Comparison of ENCODE assay signal across 19 cellular contexts in the genomic region with DNA sequence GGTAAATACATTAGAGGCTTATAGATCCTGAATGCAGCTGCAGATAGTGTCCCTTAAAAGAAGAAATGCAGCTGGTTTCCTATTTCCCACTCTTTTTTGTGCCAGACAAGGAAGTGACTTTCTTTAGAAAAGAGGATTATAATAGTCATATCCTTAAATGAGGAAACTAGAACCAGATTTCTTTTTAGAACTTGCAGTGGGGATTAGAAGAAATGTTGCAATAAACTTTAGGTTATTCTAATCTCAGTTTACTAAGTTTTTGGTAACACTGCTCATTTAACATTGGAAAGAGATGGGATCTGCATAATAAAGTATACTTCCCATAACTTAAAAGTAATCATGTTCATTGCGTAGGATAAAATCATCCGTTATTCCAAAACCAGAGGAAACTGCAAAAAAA.
"Had no signal": no experiment of that assay in that cellular context is flagged by ENCODE, and none has a peak within 500 bp of the region (broad histone marks: within the 10 kb centered on the region; RNA-seq: fewer than 3 reads in every experiment).

No MANE protein-coding gene starts in this region.

- DNase-seq: activated CD4-positive, alpha-beta memory T cell treated with anti-CD3 and anti-CD28 coated beads for 36 hours; activated CD4-positive, alpha-beta T cell treated with anti-CD3 and anti-CD28 coated beads, Interleukin-2, amount 10 ng/mL, durations not matched to agents 7 days and 5 days; activated CD4-positive, CD25-positive, alpha-beta regulatory T cell; activated CD8-positive, alpha-beta memory T cell treated with anti-CD3 and anti-CD28 coated beads for 24 hours; activated effector memory CD4-positive, alpha-beta T cell treated with anti-CD3 and anti-CD28 coated beads, Interleukin-2, amount 50 U/mL, for 16 hours; activated naive CD4-positive, alpha-beta T cell treated with Interleukin-2 at 50 U/mL for 16 hours; activated naive CD8-positive, alpha-beta T cell treated with anti-CD3 and anti-CD28 coated beads, Interleukin-2, amount 50 U/mL, for 24 hours; activated T-cell treated with anti-CD3 and anti-CD28 coated beads, Interleukin-2, amount 50 U/mL, for 4 hours; amygdala; brain microvascular endothelial cell; IMR-90; KBM-7; NCI-H1436 treated with DMSO at 0.1 percent for 48 hours; NCI-H526; SIG-M5; T-helper 2 cell; T1000 had no signal

- H3K4me3 Mint-ChIP-seq: activated CD4-positive, alpha-beta memory T cell treated with anti-CD3 and anti-CD28 coated beads for 36 hours; activated CD4-positive, alpha-beta T cell treated with anti-CD3 and anti-CD28 coated beads, Interleukin-2, amount 10 ng/mL, durations not matched to agents 7 days and 5 days; activated naive CD8-positive, alpha-beta T cell treated with anti-CD3 and anti-CD28 coated beads, Interleukin-2, amount 50 U/mL, for 24 hours; activated T-cell treated with anti-CD3 and anti-CD28 coated beads, Interleukin-2, amount 50 U/mL, for 4 hours had no signal

- H3K36me3 Mint-ChIP-seq: activated CD4-positive, alpha-beta memory T cell treated with anti-CD3 and anti-CD28 coated beads for 36 hours; activated naive CD4-positive, alpha-beta T cell treated with anti-CD3 and anti-CD28 coated beads, Interleukin-2, amount 50 U/mL, for 72 hours had no signal

- H3K36me3 ChIP-seq: brain microvascular endothelial cell had no signal

- H3K27ac ChIP-seq: brain microvascular endothelial cell, VCaP had no signal

- H3K27me3 Mint-ChIP-seq: activated CD4-positive, alpha-beta memory T cell treated with anti-CD3 and anti-CD28 coated beads for 36 hours; activated CD4-positive, alpha-beta T cell treated with anti-CD3 and anti-CD28 coated beads, Interleukin-2, amount 10 ng/mL, durations not matched to agents 7 days and 5 days; activated naive CD8-positive, alpha-beta T cell treated with anti-CD3 and anti-CD28 coated beads, Interleukin-2, amount 50 U/mL, for 24 hours had no signal

- H3K27me3 ChIP-seq: brain microvascular endothelial cell had no signal

- H3K9me3 Mint-ChIP-seq: activated CD4-positive, alpha-beta memory T cell treated with anti-CD3 and anti-CD28 coated beads for 36 hours; activated CD4-positive, alpha-beta T cell treated with anti-CD3 and anti-CD28 coated beads, Interleukin-2, amount 10 ng/mL, durations not matched to agents 7 days and 5 days; activated naive CD4-positive, alpha-beta T cell treated with anti-CD3 and anti-CD28 coated beads, Interleukin-2, amount 50 U/mL, for 72 hours; activated naive CD8-positive, alpha-beta T cell treated with anti-CD3 and anti-CD28 coated beads, Interleukin-2, amount 50 U/mL, for 24 hours; activated T-cell treated with anti-CD3 and anti-CD28 coated beads, Interleukin-2, amount 50 U/mL, for 4 hours had no signal

- H3K4me1 Mint-ChIP-seq: activated CD4-positive, alpha-beta T cell treated with anti-CD3 and anti-CD28 coated beads, Interleukin-2, amount 10 ng/mL, durations not matched to agents 7 days and 5 days; activated naive CD8-positive, alpha-beta T cell treated with anti-CD3 and anti-CD28 coated beads, Interleukin-2, amount 50 U/mL, for 24 hours had no signal

- H3K27ac Mint-ChIP-seq: activated CD4-positive, alpha-beta memory T cell treated with anti-CD3 and anti-CD28 coated beads for 36 hours; activated CD4-positive, alpha-beta T cell treated with anti-CD3 and anti-CD28 coated beads, Interleukin-2, amount 10 ng/mL, durations not matched to agents 7 days and 5 days; activated naive CD4-positive, alpha-beta T cell treated with anti-CD3 and anti-CD28 coated beads, Interleukin-2, amount 50 U/mL, for 72 hours; activated naive CD8-positive, alpha-beta T cell treated with anti-CD3 and anti-CD28 coated beads, Interleukin-2, amount 50 U/mL, for 24 hours had no signal

- ATAC-seq: activated naive CD4-positive, alpha-beta T cell treated with anti-CD3 and anti-CD28 coated beads, Interleukin-2, amount 50 U/mL, for 72 hours; activated naive CD8-positive, alpha-beta T cell treated with anti-CD3 and anti-CD28 coated beads, Interleukin-2, amount 50 U/mL, for 24 hours; activated T-cell treated with anti-CD3 and anti-CD28 coated beads, Interleukin-2, amount 50 U/mL, for 4 hours had no signal
